27 cellular contexts compared by ENCODE assay signal in genomic region chr12:54987611-54988231, GRCh38. TPM values are rescaled to one million over a fixed set of nuclear protein-coding genes. Genes with fewer than 3 reads are reported as not detected.
DNase-seq lines count a peak whose midpoint lies in the region; ATAC-seq and TF ChIP-seq lines count a peak whose summit lies in the region.
"Had no signal": no experiment of that assay in that cellular context is flagged by ENCODE, and none has a peak within 500 bp of the region (broad histone marks: within the 10 kb centered on the region; RNA-seq: fewer than 3 reads in every experiment).

No MANE protein-coding gene starts in this region.

- H3K4me1 ChIP-seq in HEK293 (ENCODE audit: control insufficient read depth, insufficient read depth, low read length): no peaks in the 10 kb centered on the region
- H3K4me1 ChIP-seq: A549, BE2C, parathyroid adenoma, right lobe of liver had no signal

- no peak for DNase-seq in activated CD8-positive, alpha-beta T cell treated with anti-CD3 and anti-CD28 coated beads for 36 hours
- DNase-seq in activated CD8-positive, alpha-beta T cell treated with anti-CD3 and anti-CD28 coated beads, Interleukin-2, amount 10 ng/mL, durations not matched to agents 7 days and 5 days: no peak
- no peak for DNase-seq in naive B cell
- DNase-seq in NCI-H146 (lab: John Stamatoyannopoulos, UW): no peak
- DNase-seq: activated CD4-positive, alpha-beta T cell treated with anti-CD3 and anti-CD28 coated beads for 4 hours; cerebellar nuclear complex; effector CD4-positive, alpha-beta T cell; foreskin melanocyte; NCI-H1436 treated with DMSO at 0.1 percent for 48 hours; NCI-H526; nephron progenitor cell; SK-N-SH had no signal

- POLR2A ChIA-PET in activated CD8-positive, alpha-beta T cell treated with anti-CD3 and anti-CD28 coated beads for 36 hours (lab: Charles Lee): no interaction called here
- POLR2A ChIA-PET in activated CD8-positive, alpha-beta T cell treated with anti-CD3 and anti-CD28 coated beads, Interleukin-2, amount 10 ng/mL, durations not matched to agents 7 days and 5 days (lab: Charles Lee): no interaction called here
- POLR2A ChIA-PET in HEK293 (lab: Yijun Ruan, JAX): no interaction called here

- intact Hi-C loops in activated CD8-positive, alpha-beta T cell treated with anti-CD3 and anti-CD28 coated beads for 36 hours (cut with micrococcal nuclease): loop anchor here (2.0 to 10.0 kb wide), 2 partner anchors 31 to 53 kb away; no protein-coding TSS in a partner anchor

- peaks cover 3% of the 10 kb centered on the region for H3K9me3 Mint-ChIP-seq in activated CD8-positive, alpha-beta T cell treated with anti-CD3 and anti-CD28 coated beads for 36 hours
- H3K9me3 Mint-ChIP-seq in activated CD8-positive, alpha-beta T cell treated with anti-CD3 and anti-CD28 coated beads, Interleukin-2, amount 10 ng/mL, durations not matched to agents 7 days and 5 days (ENCODE audit: insufficient read depth): no peaks in the 10 kb centered on the region
- no peaks in the 10 kb centered on the region for H3K9me3 Mint-ChIP-seq in activated T-helper 17 cell treated with anti-CD3 and anti-CD28 coated beads, Interleukin-2, amount 50 U/mL, for 72 hours
- peaks cover 0 to 4% (median 0%) of the 10 kb centered on the region in 7 donors for H3K9me3 Mint-ChIP-seq in naive B cell
- H3K9me3 Mint-ChIP-seq: nephron progenitor cell had no signal

- no peaks in the 10 kb centered on the region for H3K36me3 ChIP-seq in HEK293 (ENCODE audit: control insufficient read depth in 2 of 2, insufficient read depth in 1 of 2, low read length in 2 of 2)
- H3K36me3 ChIP-seq: BE2C, right lobe of liver had no signal

- H3K36me3 Mint-ChIP-seq in activated CD8-positive, alpha-beta T cell treated with anti-CD3 and anti-CD28 coated beads for 36 hours (ENCODE audit: low read depth): peaks cover 24% of the 10 kb centered on the region
- H3K36me3 Mint-ChIP-seq in activated CD8-positive, alpha-beta T cell treated with anti-CD3 and anti-CD28 coated beads, Interleukin-2, amount 10 ng/mL, durations not matched to agents 7 days and 5 days (ENCODE audit: low read depth): peaks cover 18% of the 10 kb centered on the region
- peaks cover 23% of the 10 kb centered on the region for H3K36me3 Mint-ChIP-seq in activated T-helper 17 cell treated with anti-CD3 and anti-CD28 coated beads, Interleukin-2, amount 50 U/mL, for 72 hours (ENCODE audit: low read depth)
- peaks cover 0 to 5% of the 10 kb centered on the region in 2 donors for H3K36me3 Mint-ChIP-seq in naive B cell

- H3K4me1 Mint-ChIP-seq in activated CD8-positive, alpha-beta T cell treated with anti-CD3 and anti-CD28 coated beads for 36 hours (ENCODE audit: low read depth): peaks cover 61% of the 10 kb centered on the region
- peaks cover 63% of the 10 kb centered on the region for H3K4me1 Mint-ChIP-seq in activated CD8-positive, alpha-beta T cell treated with anti-CD3 and anti-CD28 coated beads, Interleukin-2, amount 10 ng/mL, durations not matched to agents 7 days and 5 days (ENCODE audit: low read depth)
- H3K4me1 Mint-ChIP-seq in activated T-helper 17 cell treated with anti-CD3 and anti-CD28 coated beads, Interleukin-2, amount 50 U/mL, for 72 hours: peaks cover 47% of the 10 kb centered on the region
- H3K4me1 Mint-ChIP-seq in naive B cell: peaks cover 61 to 74% (median 65%) of the 10 kb centered on the region in 3 donors
- H3K4me1 Mint-ChIP-seq: nephron progenitor cell had no signal

- no peak overlapping the region for H3K4me3 ChIP-seq in HEK293 (ENCODE audit: low read depth, low read length)
- H3K4me3 ChIP-seq: A549, right lobe of liver had no signal

- H3K9me3 ChIP-seq in HEK293 (ENCODE audit: control insufficient read depth, insufficient read depth, low read depth, low read length): no peaks in the 10 kb centered on the region
- H3K9me3 ChIP-seq: A549, BE2C, right lobe of liver, SK-N-SH had no signal

- CTCF ChIA-PET in activated CD8-positive, alpha-beta T cell treated with anti-CD3 and anti-CD28 coated beads for 36 hours (lab: Charles Lee): interaction anchor here (0.9 to 3.5 kb wide), 3 partner anchors 81 to 238 kb away, joined by 4 to 25 read pairs (median 5); no protein-coding TSS in a partner anchor
- CTCF ChIA-PET in activated CD8-positive, alpha-beta T cell treated with anti-CD3 and anti-CD28 coated beads, Interleukin-2, amount 10 ng/mL, durations not matched to agents 7 days and 5 days (lab: Charles Lee): interaction anchor here (1.7 to 7.6 kb wide), 2 partner anchors 82 to 239 kb away, joined by 11 to 117 read pairs; no protein-coding TSS in a partner anchor
- CTCF ChIA-PET in HEK293 (lab: Yijun Ruan, JAX): no interaction called here

- H3K27ac Mint-ChIP-seq in activated CD8-positive, alpha-beta T cell treated with anti-CD3 and anti-CD28 coated beads for 36 hours: peak overlapping the region; percentile 66
- H3K27ac Mint-ChIP-seq in activated CD8-positive, alpha-beta T cell treated with anti-CD3 and anti-CD28 coated beads, Interleukin-2, amount 10 ng/mL, durations not matched to agents 7 days and 5 days: no peak overlapping the region
- no peak overlapping the region for H3K27ac Mint-ChIP-seq in activated T-helper 17 cell treated with anti-CD3 and anti-CD28 coated beads, Interleukin-2, amount 50 U/mL, for 72 hours
- H3K27ac Mint-ChIP-seq in naive B cell: peak overlapping the region in 4 of 6 donors; percentile 17 to 95 (median 54)
- H3K27ac Mint-ChIP-seq: nephron progenitor cell had no signal

- no peaks in the 10 kb centered on the region for H3K27me3 Mint-ChIP-seq in activated CD8-positive, alpha-beta T cell treated with anti-CD3 and anti-CD28 coated beads for 36 hours
- no peaks in the 10 kb centered on the region for H3K27me3 Mint-ChIP-seq in activated CD8-positive, alpha-beta T cell treated with anti-CD3 and anti-CD28 coated beads, Interleukin-2, amount 10 ng/mL, durations not matched to agents 7 days and 5 days (ENCODE audit: low read depth)
- H3K27me3 Mint-ChIP-seq in activated T-helper 17 cell treated with anti-CD3 and anti-CD28 coated beads, Interleukin-2, amount 50 U/mL, for 72 hours: no peaks in the 10 kb centered on the region
- H3K27me3 Mint-ChIP-seq in naive B cell: no peaks in the 10 kb centered on the region

- H3K4me3 Mint-ChIP-seq in activated CD8-positive, alpha-beta T cell treated with anti-CD3 and anti-CD28 coated beads for 36 hours: no peak overlapping the region
- H3K4me3 Mint-ChIP-seq in activated CD8-positive, alpha-beta T cell treated with anti-CD3 and anti-CD28 coated beads, Interleukin-2, amount 10 ng/mL, durations not matched to agents 7 days and 5 days: no peak overlapping the region
- H3K4me3 Mint-ChIP-seq in activated T-helper 17 cell treated with anti-CD3 and anti-CD28 coated beads, Interleukin-2, amount 50 U/mL, for 72 hours: peak overlapping the region; percentile 45
- H3K4me3 Mint-ChIP-seq in naive B cell: peak overlapping the region in 2 of 8 donors; percentile 47 to 72
- H3K4me3 Mint-ChIP-seq: nephron progenitor cell had no signal

- no peak for TF ChIP-seq CTCF in activated CD8-positive, alpha-beta T cell treated with anti-CD3 and anti-CD28 coated beads for 36 hours (IDR thresholded peaks at IDR 0.05)
- no peak for TF ChIP-seq CTCF in HEK293 (tag by site-specific recombination; IDR thresholded peaks at IDR 0.05)

- H3K27ac ChIP-seq in HEK293 (ENCODE audit: extremely low read depth, low read depth, low read length): no peak overlapping the region
- H3K27ac ChIP-seq: A549, parathyroid adenoma, right lobe of liver, RWPE1 had no signal

- no peak for ATAC-seq in activated CD8-positive, alpha-beta T cell treated with anti-CD3 and anti-CD28 coated beads for 36 hours
- no peak for ATAC-seq in activated CD8-positive, alpha-beta T cell treated with anti-CD3 and anti-CD28 coated beads, Interleukin-2, amount 10 ng/mL, durations not matched to agents 7 days and 5 days
- ATAC-seq in activated T-helper 17 cell treated with anti-CD3 and anti-CD28 coated beads, Interleukin-2, amount 50 U/mL, for 72 hours (replicated peaks): no peak
- no peak for ATAC-seq in naive B cell (ENCODE audit: low read depth in 2 of 2)
- ATAC-seq in GM21526 (IDR thresholded peaks at IDR 0.05; ENCODE audit: low FRiP score, unreplicated experiment): no peak
- ATAC-seq in GM21360 (IDR thresholded peaks at IDR 0.05; ENCODE audit: unreplicated experiment): no peak
- ATAC-seq: A549, esophagus mucosa, HCT116 had no signal

TF ChIP-seq in HEK293, 187 proteins besides CTCF, POLR2A, EP300 and RAD21:
- TF ChIP-seq ZNF366 (tag by site-specific recombination; conservative IDR thresholded peaks at IDR 0.05) (peak; percentile 39; the same call in 1 of the 2 replicates), ZNF654 (tag by site-specific recombination; IDR thresholded peaks at IDR 0.05; ENCODE audit: low read depth) (no peak)

RNA-seq across cellular contexts. Expression of gene TESPA1, which starts 3.2 kb away (rescaled TPM):
- 100 to 1,000 TPM; 107 to 112 TPM for total RNA-seq in activated CD8-positive, alpha-beta T cell treated with anti-CD3 and anti-CD28 coated beads for 36 hours
- total RNA-seq in activated CD8-positive, alpha-beta T cell treated with anti-CD3 and anti-CD28 coated beads, Interleukin-2, amount 10 ng/mL, durations not matched to agents 7 days and 5 days: 10 to 100 TPM; 81.0 to 84.6 TPM
- 10 to 100 TPM; 51.1 to 91.7 TPM for total RNA-seq in activated T-helper 17 cell treated with anti-CD3 and anti-CD28 coated beads, Interleukin-2, amount 50 U/mL, for 72 hours
- 10 to 100 TPM; 16.5 to 23.2 (median 18.3) TPM for polyA plus RNA-seq in naive B cell (ENCODE audit: low read depth in 6 of 6)
- total RNA-seq: MCF 10A had no signal
- polyA plus RNA-seq: A549, SK-N-SH had no signal

RNA-seq across cellular contexts. Expression of gene NEUROD4, which starts 32.1 kb away (rescaled TPM):
- not detected for total RNA-seq in activated CD8-positive, alpha-beta T cell treated with anti-CD3 and anti-CD28 coated beads for 36 hours
- total RNA-seq in activated CD8-positive, alpha-beta T cell treated with anti-CD3 and anti-CD28 coated beads, Interleukin-2, amount 10 ng/mL, durations not matched to agents 7 days and 5 days: not detected
- total RNA-seq in activated T-helper 17 cell treated with anti-CD3 and anti-CD28 coated beads, Interleukin-2, amount 50 U/mL, for 72 hours: not detected
- not detected for polyA plus RNA-seq in naive B cell (ENCODE audit: low read depth in 6 of 6)
- total RNA-seq: astrocyte, esophagus mucosa, liver, MCF 10A, right lobe of liver, ureter had no signal
- polyA plus RNA-seq: A549, liver, SK-N-SH had no signal

Comparison
In these comparisons a context has a peak if more than half of its experiments do, and no peak if none do; other contexts are left out.
1. H3K27ac Mint-ChIP-seq: peak in activated CD8-positive, alpha-beta T cell treated with anti-CD3 and anti-CD28 coated beads for 36 hours (single experiment) and naive B cell (4 of 6); none in activated CD8-positive, alpha-beta T cell treated with anti-CD3 and anti-CD28 coated beads, Interleukin-2, amount 10 ng/mL, durations not matched to agents 7 days and 5 days (single experiment) and activated T-helper 17 cell treated with anti-CD3 and anti-CD28 coated beads, Interleukin-2, amount 50 U/mL, for 72 hours (single experiment).